ENCODE assay signal across 2 cellular contexts in the genomic region with DNA sequence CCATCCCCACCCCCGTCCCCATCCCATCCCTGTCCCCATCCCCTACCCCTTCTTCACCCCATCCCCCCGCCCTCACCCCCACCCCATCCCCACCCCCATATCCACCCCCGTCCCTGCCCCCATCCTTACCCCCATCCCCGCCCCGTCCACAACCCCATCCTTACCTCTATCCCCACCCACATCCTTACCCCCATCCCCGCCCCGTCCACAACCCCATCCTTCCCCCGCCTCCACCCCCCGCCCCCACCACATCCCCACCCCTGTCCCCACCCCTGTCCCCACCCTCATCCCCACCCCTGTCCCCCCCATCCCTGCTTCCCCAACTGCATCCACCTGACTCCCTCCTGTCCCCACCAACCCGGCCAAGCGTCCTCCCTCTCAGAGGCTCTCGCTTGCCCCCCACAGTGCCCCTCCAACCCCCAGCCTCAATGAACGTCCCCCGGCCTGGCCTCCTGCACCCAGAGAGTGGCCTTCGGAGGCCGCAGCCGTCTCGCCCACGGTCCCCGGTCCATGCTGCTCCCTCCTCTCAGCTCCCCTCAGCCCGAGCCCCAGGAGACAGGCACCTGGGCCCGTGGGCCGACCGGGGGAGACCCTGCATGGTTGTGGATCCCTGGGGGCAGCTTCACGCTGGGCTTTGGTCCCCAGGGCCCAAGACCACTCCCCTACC.
TF ChIP-seq lines count a peak whose summit lies in the region.

No MANE protein-coding gene starts in this region.

TF ChIP-seq in HEK293, 187 proteins besides CTCF, POLR2A, EP300 and RAD21:
- TF ChIP-seq GLIS2 (tag by site-specific recombination; IDR thresholded peaks at IDR 0.05) = peak; percentile 42; the same call in 1 of the 2 replicates
- TF ChIP-seq ZFHX2 (tag by site-specific recombination; conservative IDR thresholded peaks at IDR 0.05) = peak; percentile 9; the same call in 1 of the 2 replicates
- TF ChIP-seq ZNF664 (tag by site-specific recombination; IDR thresholded peaks at IDR 0.05) = no peak
- no peak for TF ChIP-seq ZNF654 (tag by site-specific recombination; IDR thresholded peaks at IDR 0.05; ENCODE audit: low read depth)
- TF ChIP-seq KLF1 (tag by site-specific recombination; IDR thresholded peaks at IDR 0.05) = 0 out of 2 replicates have a peak, but pooled peaks have one; percentile 9

TF ChIP-seq in H1, 55 proteins besides CTCF, POLR2A, EP300 and RAD21:
- TF ChIP-seq PHF8 (conservative IDR thresholded peaks at IDR 0.05; ENCODE audit: low read depth, low read length) = no peak
- no peak for TF ChIP-seq CHD2 (IDR thresholded peaks at IDR 0.05; ENCODE audit: low read length)
- no peak for TF ChIP-seq KDM4A (IDR thresholded peaks at IDR 0.05; ENCODE audit: low read depth, low read length, severe bottlenecking)
- no peak for TF ChIP-seq CREB1 (IDR thresholded peaks at IDR 0.05)
- TF ChIP-seq GTF2F1 (IDR thresholded peaks at IDR 0.05; ENCODE audit: borderline replicate concordance, low read depth, low read length) = no peak
- no peak for TF ChIP-seq ZNF274 (IDR thresholded peaks at IDR 0.05; ENCODE audit: borderline replicate concordance, extremely low read depth, low read length)
- no peak for TF ChIP-seq SIRT6 (IDR thresholded peaks at IDR 0.05; ENCODE audit: low read length)
- TF ChIP-seq GABPA (IDR thresholded peaks at IDR 0.05; ENCODE audit: borderline replicate concordance, insufficient read depth, low read length) = no peak
- TF ChIP-seq POU5F1 (IDR thresholded peaks at IDR 0.05; ENCODE audit: low read depth, low read length) = no peak
- no peak for TF ChIP-seq EZH2 (IDR thresholded peaks at IDR 0.05; ENCODE audit: low read depth, low read length, severe bottlenecking)
- no peak for TF ChIP-seq RNF2 (IDR thresholded peaks at IDR 0.05; ENCODE audit: borderline replicate concordance, low read depth, low read length, missing control alignments, poor library complexity, severe bottlenecking)
- no peak for TF ChIP-seq TCF12 (IDR thresholded peaks at IDR 0.05; ENCODE audit: low read depth, low read length)
